Comparison of ENCODE assay signal across 11 cellular contexts in the genomic region with DNA sequence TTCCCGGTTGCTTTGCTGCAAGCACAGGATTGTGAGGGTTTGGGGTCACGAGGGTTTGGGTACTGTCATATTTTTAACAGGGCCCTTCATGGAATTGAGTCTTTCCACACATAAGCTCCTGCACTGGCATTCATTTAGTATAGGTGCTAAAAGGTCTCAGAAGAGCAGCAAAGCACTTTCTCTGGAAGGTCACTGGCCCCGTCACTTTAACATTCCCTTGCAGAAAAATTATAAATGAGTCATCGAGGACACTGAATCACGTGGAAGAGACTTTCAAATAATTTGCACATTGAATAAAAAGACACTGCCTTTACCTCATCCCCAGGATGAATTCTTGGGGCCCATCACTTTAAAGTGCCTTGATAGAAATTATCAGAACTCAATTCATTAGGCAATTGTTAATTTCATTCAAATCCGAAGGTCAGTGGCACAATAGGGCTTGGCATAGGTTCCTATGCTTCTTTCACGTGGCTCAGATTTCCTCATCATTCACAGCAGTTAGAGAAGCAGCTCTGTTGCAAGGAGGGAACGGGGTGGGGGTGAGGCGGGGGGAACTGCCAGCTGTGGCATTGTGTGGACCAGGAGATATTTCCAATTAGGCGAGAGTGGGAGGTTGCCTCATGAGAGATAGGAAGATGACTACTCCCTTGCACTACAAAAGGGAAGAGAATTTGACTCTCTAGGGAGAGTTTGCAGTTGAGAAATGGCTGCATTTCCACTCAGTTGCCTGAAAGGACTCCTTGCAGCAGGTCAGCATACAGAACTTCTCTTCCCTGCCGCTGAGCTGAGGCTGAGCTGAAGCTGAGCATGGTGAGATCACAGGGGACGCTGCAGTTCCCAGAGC.
DNase-seq lines count a peak whose midpoint lies in the region; ATAC-seq and TF ChIP-seq lines count a peak whose summit lies in the region.
"Had no signal": no experiment of that assay in that cellular context is flagged by ENCODE, and none has a peak within 500 bp of the region (broad histone marks: within the 10 kb centered on the region; RNA-seq: fewer than 3 reads in every experiment).

No MANE protein-coding gene starts in this region.

- no peak overlapping the region for H2BK5ac ChIP-seq in mesenchymal stem cell (ENCODE audit: low read depth, low read length, poor library complexity, severe bottlenecking)

- no peak overlapping the region for H3K27ac Mint-ChIP-seq in endodermal cell
- H3K27ac Mint-ChIP-seq: activated CD4-positive, alpha-beta memory T cell treated with anti-CD3 and anti-CD28 coated beads, Interleukin-2, amount 10 ng/mL, durations not matched to agents 7 days and 5 days; CD4-positive, CD25-positive, alpha-beta regulatory T cell had no signal

- no peak overlapping the region for H2BK15ac ChIP-seq in mesenchymal stem cell (ENCODE audit: low read depth, poor library complexity, severe bottlenecking)

- H3K79me1 ChIP-seq in mesenchymal stem cell (replicated peaks; ENCODE audit: low read length, poor library complexity, severe bottlenecking), result no peaks in the 10 kb centered on the region

- H3K4me1 ChIP-seq in endodermal cell (ENCODE audit: control insufficient read depth, insufficient read depth, low read length) (no peaks in the 10 kb centered on the region), mesenchymal stem cell (ENCODE audit: control insufficient read depth, insufficient read depth, low read depth, low read length) (no peaks in the 10 kb centered on the region)

- peak; percentile 50 for DNase-seq in AG09319 (ENCODE audit: extremely low read depth, low read depth)
- peak; percentile 49 for DNase-seq in NCI-H226
- DNase-seq in endodermal cell, result peak; percentile 67
- DNase-seq in mesenchymal stem cell, result peak; percentile 86
- no peak for DNase-seq in NCI-H2196 (lab: John Stamatoyannopoulos, UW; ENCODE audit: unreplicated experiment)
- no peak for DNase-seq in activated CD4-positive, CD25-positive, alpha-beta regulatory T cell (lab: John Stamatoyannopoulos, UW)
- DNase-seq in NCI-H2171 treated with DMSO at 0.1 percent for 48 hours (lab: John Stamatoyannopoulos, UW), result no peak
- DNase-seq: activated CD4-positive, alpha-beta memory T cell treated with anti-CD3 and anti-CD28 coated beads, Interleukin-2, amount 10 ng/mL, durations not matched to agents 7 days and 5 days; CD4-positive, CD25-positive, alpha-beta regulatory T cell; dorsolateral prefrontal cortex had no signal

- WGBS in endodermal cell (ENCODE audit: insufficient coverage in 1 of 2, insufficient read length in 1 of 2), 2 experiments, result 53 to 54% methylated on average over 10 to 12 of the region's 12 CpGs
- WGBS in mesenchymal stem cell, result 27% methylated on average over 10 of the region's 12 CpGs

- H3K4me2 ChIP-seq in mesenchymal stem cell (ENCODE audit: low read length, poor library complexity, severe bottlenecking), result no peak overlapping the region

- H3K9me3 Mint-ChIP-seq in endodermal cell, result no peaks in the 10 kb centered on the region
- H3K9me3 Mint-ChIP-seq: activated CD4-positive, alpha-beta memory T cell treated with anti-CD3 and anti-CD28 coated beads, Interleukin-2, amount 10 ng/mL, durations not matched to agents 7 days and 5 days had no signal

- H2AFZ ChIP-seq in mesenchymal stem cell (ENCODE audit: low read depth, low read length), result no peak overlapping the region

- H3K36me3 ChIP-seq in endodermal cell (ENCODE audit: control insufficient read depth, insufficient read depth, low read length) (no peaks in the 10 kb centered on the region), mesenchymal stem cell (ENCODE audit: control insufficient read depth in 1 of 2, insufficient read depth in 2 of 2, low read depth in 1 of 2, low read length in 2 of 2) (no peaks in the 10 kb centered on the region)

- no peaks in the 10 kb centered on the region for H3K36me3 Mint-ChIP-seq in endodermal cell (ENCODE audit: low read depth)
- H3K36me3 Mint-ChIP-seq: CD4-positive, CD25-positive, alpha-beta regulatory T cell had no signal

- H3K4ac ChIP-seq in mesenchymal stem cell (ENCODE audit: low read depth in 1 of 2, low read length in 2 of 2), result no peak overlapping the region

- H3K27me3 ChIP-seq in endodermal cell (ENCODE audit: control insufficient read depth, insufficient read depth, low read length, poor library complexity, severe bottlenecking), result no peaks in the 10 kb centered on the region
- H3K27me3 ChIP-seq in mesenchymal stem cell (ENCODE audit: control insufficient read depth in 1 of 2, insufficient read depth in 1 of 2, low read length in 2 of 2), result no peaks in the 10 kb centered on the region
- H3K27me3 ChIP-seq: dorsolateral prefrontal cortex had no signal

- no peaks in the 10 kb centered on the region for H3K27me3 Mint-ChIP-seq in endodermal cell (ENCODE audit: insufficient read depth)

- no peak overlapping the region for H3K9ac ChIP-seq in endodermal cell (ENCODE audit: extremely low read depth, low read length, poor library complexity, severe bottlenecking)
- peak overlapping the region; percentile 54 for H3K9ac ChIP-seq in mesenchymal stem cell (ENCODE audit: low read length)

- no peak overlapping the region for H2BK120ac ChIP-seq in mesenchymal stem cell (ENCODE audit: low read depth, low read length)

- H3K4me1 Mint-ChIP-seq in endodermal cell, result peaks cover 5% of the 10 kb centered on the region
- H3K4me1 Mint-ChIP-seq: activated CD4-positive, alpha-beta memory T cell treated with anti-CD3 and anti-CD28 coated beads, Interleukin-2, amount 10 ng/mL, durations not matched to agents 7 days and 5 days; CD4-positive, CD25-positive, alpha-beta regulatory T cell had no signal

- no peak overlapping the region for H3K4me3 ChIP-seq in endodermal cell (ENCODE audit: low read length)
- no peak overlapping the region for H3K4me3 ChIP-seq in mesenchymal stem cell (ENCODE audit: insufficient read depth in 1 of 2, low read depth in 1 of 2, low read length in 2 of 2)
- H3K4me3 ChIP-seq: dorsolateral prefrontal cortex had no signal

- H2AK5ac ChIP-seq in mesenchymal stem cell (ENCODE audit: low read length, severe bottlenecking), result no peak overlapping the region

- no peak overlapping the region for H4K91ac ChIP-seq in mesenchymal stem cell (ENCODE audit: low read length)

- no peak overlapping the region for H3K14ac ChIP-seq in mesenchymal stem cell (ENCODE audit: low read length in 2 of 2)

- no peak for TF ChIP-seq CTCF in AG09319 (IDR thresholded peaks at IDR 0.05; ENCODE audit: low read depth, low read length)
- TF ChIP-seq CTCF in endodermal cell (conservative IDR thresholded peaks at IDR 0.05), result peak; percentile 15

- no peak overlapping the region for H3K4me3 Mint-ChIP-seq in endodermal cell
- H3K4me3 Mint-ChIP-seq: activated CD4-positive, alpha-beta memory T cell treated with anti-CD3 and anti-CD28 coated beads, Interleukin-2, amount 10 ng/mL, durations not matched to agents 7 days and 5 days; CD4-positive, CD25-positive, alpha-beta regulatory T cell had no signal

- H3K9me3 ChIP-seq in endodermal cell (ENCODE audit: control insufficient read depth, low read length) (no peaks in the 10 kb centered on the region), mesenchymal stem cell (ENCODE audit: control insufficient read depth, low read length) (no peaks in the 10 kb centered on the region)

- H2BK12ac ChIP-seq in mesenchymal stem cell (ENCODE audit: low read length in 2 of 2), result peak overlapping the region in 1 of 2 experiments; percentile 56

- no peak overlapping the region for H3K23ac ChIP-seq in mesenchymal stem cell (ENCODE audit: low read length in 2 of 2)

- H3K18ac ChIP-seq in mesenchymal stem cell (ENCODE audit: low read depth in 1 of 2, low read length in 2 of 2), result peak overlapping the region in 1 of 2 experiments; percentile 8

- H3K27ac ChIP-seq in endodermal cell (ENCODE audit: low read depth, low read length) (no peak overlapping the region), mesenchymal stem cell (ENCODE audit: low read length, poor library complexity, severe bottlenecking) (no peak overlapping the region)
- H3K27ac ChIP-seq: dorsolateral prefrontal cortex had no signal

- ATAC-seq in GM18517 (IDR thresholded peaks at IDR 0.05; ENCODE audit: unreplicated experiment), result no peak

- H4K8ac ChIP-seq in mesenchymal stem cell (ENCODE audit: low read length), result peak overlapping the region; percentile 16

Comparison
In these comparisons a context has a peak if more than half of its experiments do, and no peak if none do; other contexts are left out.
1. DNase-seq: peak in AG09319 (single experiment), NCI-H226 (single experiment), endodermal cell (single experiment) and mesenchymal stem cell (single experiment); none in NCI-H2196 (single experiment), activated CD4-positive, CD25-positive, alpha-beta regulatory T cell (0 of 4) and NCI-H2171 treated with DMSO at 0.1 percent for 48 hours (single experiment).